In genomic region chr3:103048371-103048722, GRCh38 we compare ENCODE assay signal across 11 cellular contexts.
DNase-seq lines count a peak whose midpoint lies in the region; ATAC-seq and TF ChIP-seq lines count a peak whose summit lies in the region.
"Had no signal": no experiment of that assay in that cellular context is flagged by ENCODE, and none has a peak within 500 bp of the region (broad histone marks: within the 10 kb centered on the region; RNA-seq: fewer than 3 reads in every experiment).

No MANE protein-coding gene starts in this region.

- no peak overlapping the region for H2AFZ ChIP-seq in H9 (ENCODE audit: low read length)

- no peaks in the 10 kb centered on the region for H3K79me2 ChIP-seq in H9 (ENCODE audit: insufficient read depth, low read length)

- no peak overlapping the region for H2AK5ac ChIP-seq in H9 (ENCODE audit: insufficient read length, low read length)

- no peaks in the 10 kb centered on the region for H4K20me1 ChIP-seq in H9 (ENCODE audit: control insufficient read depth, insufficient read depth, insufficient read length)

- no peak overlapping the region for H2BK15ac ChIP-seq in H9 (ENCODE audit: low read depth, low read length)

- H2BK20ac ChIP-seq in H9 (ENCODE audit: low read depth, low read length, poor library complexity, severe bottlenecking) = no peak overlapping the region

- H3K9me3 ChIP-seq in SK-N-MC (ENCODE audit: low read depth, low read length) (no peaks in the 10 kb centered on the region), H9 (ENCODE audit: control insufficient read depth, low read depth, low read length) (no peaks in the 10 kb centered on the region), suprapubic skin (no peaks in the 10 kb centered on the region), HAP-1 (no peaks in the 10 kb centered on the region)

- no peak overlapping the region for H4K8ac ChIP-seq in H9 (replicated peaks; ENCODE audit: insufficient read length, low read depth, low read length)

- no peak overlapping the region for H2BK120ac ChIP-seq in H9 (ENCODE audit: low read depth, low read length, poor library complexity, severe bottlenecking)

- H3T11ph ChIP-seq in H9 (ENCODE audit: low read length) = no peak overlapping the region

- H3K18ac ChIP-seq in H9 (ENCODE audit: insufficient read length, low read depth, low read length) = no peak overlapping the region

- no peak for TF ChIP-seq EP300 in suprapubic skin (IDR thresholded peaks at IDR 0.05)

- intact Hi-C loops in posterior cingulate gyrus (cut with DNase I) = no loop called here

- H3K27me3 Mint-ChIP-seq in H9 (ENCODE audit: low read depth) = no peaks in the 10 kb centered on the region
- H3K27me3 Mint-ChIP-seq: CD4-positive, CD25-positive, alpha-beta regulatory T cell had no signal

- H3K27me3 ChIP-seq in H9 (ENCODE audit: insufficient read depth, low read length) = no peaks in the 10 kb centered on the region
- H3K27me3 ChIP-seq in suprapubic skin = no peaks in the 10 kb centered on the region
- no peaks in the 10 kb centered on the region for H3K27me3 ChIP-seq in HAP-1 (ENCODE audit: low read depth)
- H3K27me3 ChIP-seq: brain microvascular endothelial cell had no signal

- no peak overlapping the region for H3K4ac ChIP-seq in H9 (ENCODE audit: low read depth, low read length)

- no peak overlapping the region for H3K27ac Mint-ChIP-seq in H9
- H3K27ac Mint-ChIP-seq: CD4-positive, CD25-positive, alpha-beta regulatory T cell had no signal

- no peaks in the 10 kb centered on the region for H3K79me1 ChIP-seq in H9 (ENCODE audit: insufficient read depth, low read depth, low read length, poor library complexity, severe bottlenecking)

- H3K23me2 ChIP-seq in H9 (ENCODE audit: insufficient read length, low read depth, low read length, poor library complexity, severe bottlenecking) = no peaks in the 10 kb centered on the region

- in situ Hi-C loops in HAP-1 (cut with MboI; ENCODE audit: low sequenced_read_pairs) = no loop called here

- TF ChIP-seq POLR2A in suprapubic skin (IDR thresholded peaks at IDR 0.05) = no peak

- ATAC-seq in HG02588 (IDR thresholded peaks at IDR 0.05; ENCODE audit: unreplicated experiment) = peak; percentile 87

- H3K23ac ChIP-seq in H9 (ENCODE audit: insufficient read length, low read depth, low read length) = no peak overlapping the region

- no peak overlapping the region for H3K9ac ChIP-seq in SK-N-MC (ENCODE audit: insufficient read length)
- H3K9ac ChIP-seq in H9 (ENCODE audit: extremely low read depth, insufficient read length, low read length) = no peak overlapping the region

- no peak overlapping the region for H2BK5ac ChIP-seq in H9 (ENCODE audit: insufficient read length, low read length)

- H3K4me3 Mint-ChIP-seq in H9 = no peak overlapping the region
- H3K4me3 Mint-ChIP-seq: CD4-positive, CD25-positive, alpha-beta regulatory T cell had no signal

- no peak overlapping the region for H3K14ac ChIP-seq in H9 (ENCODE audit: insufficient read depth, low read length)

- no peak overlapping the region for H2BK12ac ChIP-seq in H9 (ENCODE audit: insufficient read length, low read depth, low read length)

- H3K4me3 ChIP-seq in SK-N-MC (peak overlapping the region; percentile 41), suprapubic skin (no peak overlapping the region), HAP-1 (no peak overlapping the region)

- H3K4me1 ChIP-seq in H9 (ENCODE audit: insufficient read depth, low read length) (no peaks in the 10 kb centered on the region), suprapubic skin (no peaks in the 10 kb centered on the region), HAP-1 (no peaks in the 10 kb centered on the region)

- H4K91ac ChIP-seq in H9 (ENCODE audit: insufficient read length, low read depth, low read length) = no peak overlapping the region

- H3K27ac ChIP-seq in SK-N-MC (peak overlapping the region; percentile 64), H9 (ENCODE audit: insufficient read length, low read depth, low read length) (no peak overlapping the region), suprapubic skin (no peak overlapping the region)
- H3K27ac ChIP-seq: brain microvascular endothelial cell had no signal

- H3K4me1 Mint-ChIP-seq in H9 = no peaks in the 10 kb centered on the region
- H3K4me1 Mint-ChIP-seq: CD4-positive, CD25-positive, alpha-beta regulatory T cell had no signal

- H3K56ac ChIP-seq in H9 (ENCODE audit: insufficient read length, low read depth, low read length) = no peak overlapping the region

- DNase-seq in DMS53 (lab: John Stamatoyannopoulos, UW) = peak; percentile 55
- DNase-seq in SK-N-MC (ENCODE audit: low read depth, low spot score) = peak; percentile 75
- peak; percentile 29 for DNase-seq in medulla oblongata (ENCODE audit: extremely low spot score)
- no peak for DNase-seq in posterior cingulate gyrus
- no peak for DNase-seq in H9
- DNase-seq in suprapubic skin (ENCODE audit: low spot score in 2 of 2) = no peak
- no peak for DNase-seq in HAP-1 (ENCODE audit: low spot score in 2 of 2)
- DNase-seq: brain microvascular endothelial cell; CD4-positive, CD25-positive, alpha-beta regulatory T cell; NCI-H1048 had no signal

- no peaks in the 10 kb centered on the region for H3K36me3 ChIP-seq in SK-N-MC (ENCODE audit: insufficient read depth, low read length)
- no peaks in the 10 kb centered on the region for H3K36me3 ChIP-seq in suprapubic skin
- no peaks in the 10 kb centered on the region for H3K36me3 ChIP-seq in HAP-1 (replicated peaks)
- H3K36me3 ChIP-seq: brain microvascular endothelial cell had no signal

- WGBS in H9 (ENCODE audit: extremely low coverage, insufficient read length, low lambda C conversion rate) = no CpG with 5 or more reads among the region's 1 CpG
- 54% methylated on average over 1 of the region's 1 CpG for WGBS in suprapubic skin

- no peak for TF ChIP-seq CTCF in H9 (conservative IDR thresholded peaks at IDR 0.05)
- no peak for TF ChIP-seq CTCF in suprapubic skin (IDR thresholded peaks at IDR 0.05)

- no peak overlapping the region for H4K5ac ChIP-seq in H9 (ENCODE audit: insufficient read length, low read depth, low read length)

- no peaks in the 10 kb centered on the region for H3K36me3 Mint-ChIP-seq in H9 (ENCODE audit: insufficient read depth in 1 of 3, low read depth in 3 of 3)
- H3K36me3 Mint-ChIP-seq: CD4-positive, CD25-positive, alpha-beta regulatory T cell had no signal

- no peaks in the 10 kb centered on the region; a peak in 1 of 5 replicates for H3K9me3 Mint-ChIP-seq in H9

- no peak overlapping the region for H3K4me2 ChIP-seq in H9 (ENCODE audit: insufficient read depth, insufficient read length, low read length)

Comparison
In these comparisons a context has a peak if more than half of its experiments do, and no peak if none do; other contexts are left out.
1. DNase-seq: peak in DMS53 (single experiment), SK-N-MC (single experiment) and medulla oblongata (single experiment); none in posterior cingulate gyrus (0 of 10), H9 (single experiment), suprapubic skin (0 of 2) and HAP-1 (0 of 2).